Comparison of ENCODE assay signal across 20 cellular contexts in genomic region chr1:197468581-197469175, GRCh38.
"Had no signal": no experiment of that assay in that cellular context is flagged by ENCODE, and none has a peak within 500 bp of the region (broad histone marks: within the 10 kb centered on the region; RNA-seq: fewer than 3 reads in every experiment).

No MANE protein-coding gene starts in this region.

- H3K27ac ChIP-seq: heart left ventricle, right atrium auricular region, sigmoid colon, skin epidermis, testis, transverse colon had no signal

- H3K4me3 ChIP-seq: dorsolateral prefrontal cortex, heart left ventricle, mucosa of descending colon, right atrium auricular region, sigmoid colon, skin epidermis, testis, transverse colon had no signal

- H3K9me3 Mint-ChIP-seq: naive thymus-derived CD8-positive, alpha-beta T cell; neural crest cell; stimulated activated naive B cell treated with anti-CD40 and anti-IgM and Interleukin-4, amounts not matched to agents 10 μg/mL and 1 μg/mL and 100 μg/mL, for 72 hours; stimulated activated naive CD8-positive, alpha-beta T cell treated with anti-CD3 and anti-CD28 coated beads, Interleukin-15, amount 100 ng/mL, for 72 hours had no signal

- DNase-seq: cortex of kidney; dorsolateral prefrontal cortex; effector CD8-positive, alpha-beta T cell; heart left ventricle; hypothalamus; kidney glomerular epithelial cell; mammary epithelial cell; mucosa of descending colon; naive thymus-derived CD8-positive, alpha-beta T cell; sigmoid colon; stimulated activated CD4-positive, alpha-beta T cell treated with anti-CD3 and anti-CD28 coated beads, Interleukin-2, amount 100 ng/mL, for 24 hours; stimulated activated CD4-positive, alpha-beta T cell treated with anti-CD3 and anti-CD28 coated beads, Interleukin-4, amount 100 ng/mL, for 4 hours; stimulated activated naive B cell treated with anti-CD40 and anti-IgM and Interleukin-4, amounts not matched to agents 10 μg/mL and 1 μg/mL and 100 μg/mL, for 72 hours; stimulated activated naive CD8-positive, alpha-beta T cell treated with anti-CD3 and anti-CD28 coated beads, Interleukin-15, amount 100 ng/mL, for 72 hours; testis; transverse colon had no signal

- H3K36me3 ChIP-seq: heart left ventricle, right atrium auricular region, sigmoid colon, transverse colon had no signal

- H3K9me3 ChIP-seq: heart left ventricle, mucosa of descending colon, right atrium auricular region, sigmoid colon, testis, transverse colon had no signal

- ATAC-seq: esophagus mucosa; heart left ventricle; mucosa of descending colon; naive thymus-derived CD8-positive, alpha-beta T cell; stimulated activated naive B cell treated with anti-CD40 and anti-IgM and Interleukin-4, amounts not matched to agents 10 μg/mL and 1 μg/mL and 100 μg/mL, for 72 hours; stimulated activated naive CD8-positive, alpha-beta T cell treated with anti-CD3 and anti-CD28 coated beads, Interleukin-15, amount 100 ng/mL, for 72 hours had no signal

- H3K4me1 ChIP-seq: right atrium auricular region, transverse colon had no signal

- H3K27me3 ChIP-seq: dorsolateral prefrontal cortex, right atrium auricular region, sigmoid colon, testis, transverse colon had no signal

- H3K4me3 Mint-ChIP-seq: naive thymus-derived CD8-positive, alpha-beta T cell; neural crest cell; stimulated activated naive B cell treated with anti-CD40 and anti-IgM and Interleukin-4, amounts not matched to agents 10 μg/mL and 1 μg/mL and 100 μg/mL, for 72 hours; stimulated activated naive CD8-positive, alpha-beta T cell treated with anti-CD3 and anti-CD28 coated beads, Interleukin-15, amount 100 ng/mL, for 72 hours had no signal

- H3K36me3 Mint-ChIP-seq: naive thymus-derived CD8-positive, alpha-beta T cell; stimulated activated naive B cell treated with anti-CD40 and anti-IgM and Interleukin-4, amounts not matched to agents 10 μg/mL and 1 μg/mL and 100 μg/mL, for 72 hours had no signal

- H3K27ac Mint-ChIP-seq: stimulated activated naive B cell treated with anti-CD40 and anti-IgM and Interleukin-4, amounts not matched to agents 10 μg/mL and 1 μg/mL and 100 μg/mL, for 72 hours; stimulated activated naive CD8-positive, alpha-beta T cell treated with anti-CD3 and anti-CD28 coated beads, Interleukin-15, amount 100 ng/mL, for 72 hours had no signal

- H3K4me1 Mint-ChIP-seq: neural crest cell; stimulated activated naive CD8-positive, alpha-beta T cell treated with anti-CD3 and anti-CD28 coated beads, Interleukin-15, amount 100 ng/mL, for 72 hours had no signal
